ENCODE assay signal across 1 cellular context in genomic region chr9:6757132-6757987, GRCh38.
TF ChIP-seq lines count a peak whose summit lies in the region.

Gene KDM4C, plus strand, starts transcription at chr9:6757973. Its CDS starts 35,016 bp downstream, at chr9:6792989.

TF ChIP-seq in HepG2, 621 proteins besides CTCF, POLR2A, EP300 and RAD21 (continued from another document and continues in another):
- no peak for TF ChIP-seq ZBTB40 (IDR thresholded peaks at IDR 0.05)
- peak; percentile 79; the same call in 1 of the 2 replicates for TF ChIP-seq ZBTB40 (CRISPR knock-in tag; IDR thresholded peaks at IDR 0.05)
- TF ChIP-seq ZNF639 (CRISPR knock-in tag; conservative IDR thresholded peaks at IDR 0.05) = 0 out of 2 replicates have a peak, but pooled peaks have one; percentile 47
- no peak for TF ChIP-seq RFXANK (CRISPR knock-in tag; IDR thresholded peaks at IDR 0.05)
- no peak for TF ChIP-seq MBD4 (IDR thresholded peaks at IDR 0.05; ENCODE audit: borderline replicate concordance, low read length)
- TF ChIP-seq SP5 (CRISPR knock-in tag; IDR thresholded peaks at IDR 0.05; ENCODE audit: borderline replicate concordance, low read depth) = peak; percentile 29; the same call in 1 of the 2 replicates
- TF ChIP-seq ZNF512B (CRISPR knock-in tag; IDR thresholded peaks at IDR 0.05; ENCODE audit: borderline replicate concordance) = no peak
- no peak for TF ChIP-seq CEBPG (CRISPR knock-in tag; IDR thresholded peaks at IDR 0.05)
- TF ChIP-seq THAP11 (CRISPR knock-in tag; IDR thresholded peaks at IDR 0.05) = peak; percentile 73
- peak; percentile 94 for TF ChIP-seq MNT (IDR thresholded peaks at IDR 0.05)
- no peak for TF ChIP-seq NR3C1 (CRISPR knock-in tag; IDR thresholded peaks at IDR 0.05)
- TF ChIP-seq ZNF24 (IDR thresholded peaks at IDR 0.05) = no peak
- no peak for TF ChIP-seq KLF11 (CRISPR knock-in tag; IDR thresholded peaks at IDR 0.05)
- no peak for TF ChIP-seq ZNF792 (CRISPR knock-in tag; IDR thresholded peaks at IDR 0.05)
- peak; percentile 69 for TF ChIP-seq ZNF274 (CRISPR knock-in tag; IDR thresholded peaks at IDR 0.05)
- TF ChIP-seq RELA (CRISPR knock-in tag; IDR thresholded peaks at IDR 0.05) = no peak; the same call in 1 of the 2 replicates
- peak; percentile 76 for TF ChIP-seq ZNF275 (CRISPR knock-in tag; IDR thresholded peaks at IDR 0.05; ENCODE audit: borderline replicate concordance)
- no peak for TF ChIP-seq POLR2AphosphoS2 (IDR thresholded peaks at IDR 0.05; ENCODE audit: low read depth, low read length)
- TF ChIP-seq ETS1 (CRISPR knock-in tag; IDR thresholded peaks at IDR 0.05) = peak; percentile 90
- no peak for TF ChIP-seq ZNF720 (CRISPR knock-in tag; IDR thresholded peaks at IDR 0.05)
- TF ChIP-seq MXD4 (CRISPR knock-in tag; IDR thresholded peaks at IDR 0.05) = peak; percentile 73
- peak; percentile 82 for TF ChIP-seq SPEN (CRISPR knock-in tag; IDR thresholded peaks at IDR 0.05; ENCODE audit: low read depth)
- TF ChIP-seq MEF2D (CRISPR knock-in tag; IDR thresholded peaks at IDR 0.05) = peak; percentile 57
- TF ChIP-seq CHD4 (IDR thresholded peaks at IDR 0.05; ENCODE audit: borderline replicate concordance, low read length) = no peak
- TF ChIP-seq TGIF2 (CRISPR knock-in tag; IDR thresholded peaks at IDR 0.05) = peak; percentile 68; the same call in 1 of the 2 replicates
- no peak for TF ChIP-seq HNF4G (IDR thresholded peaks at IDR 0.05; ENCODE audit: borderline replicate concordance, low read depth, low read length)
- no peak for TF ChIP-seq HNF4G (CRISPR knock-in tag; IDR thresholded peaks at IDR 0.05; ENCODE audit: borderline replicate concordance, low read depth)
- TF ChIP-seq ARNT2 (CRISPR knock-in tag; IDR thresholded peaks at IDR 0.05; ENCODE audit: low read depth) = peak; percentile 91
- TF ChIP-seq MBNL3 (CRISPR knock-in tag; conservative IDR thresholded peaks at IDR 0.05) = no peak
- 0 out of 2 replicates have a peak, but pooled peaks have one; percentile 66 for TF ChIP-seq HNRNPL (IDR thresholded peaks at IDR 0.05; ENCODE audit: low read depth, low read length)
- peak; percentile 84 for TF ChIP-seq POGZ (CRISPR knock-in tag; IDR thresholded peaks at IDR 0.05)
- TF ChIP-seq ZKSCAN5 (CRISPR knock-in tag; IDR thresholded peaks at IDR 0.05) = no peak
- peak; percentile 72 for TF ChIP-seq NFYC (CRISPR knock-in tag; IDR thresholded peaks at IDR 0.05)
- no peak for TF ChIP-seq ZNF780A (CRISPR knock-in tag; IDR thresholded peaks at IDR 0.05)
- 0 out of 2 replicates have a peak, but pooled peaks have one; percentile 38 for TF ChIP-seq SNAPC2 (CRISPR knock-in tag; IDR thresholded peaks at IDR 0.05)
- TF ChIP-seq ZNF891 (CRISPR knock-in tag; IDR thresholded peaks at IDR 0.05) = peak; percentile 39; the same call in 1 of the 2 replicates
- 0 out of 2 replicates have a peak, but pooled peaks have one; percentile 5 for TF ChIP-seq MED13 (CRISPR knock-in tag; IDR thresholded peaks at IDR 0.05)
- TF ChIP-seq TSC22D2 (CRISPR knock-in tag; IDR thresholded peaks at IDR 0.05; ENCODE audit: borderline replicate concordance) = no peak
- 0 out of 2 replicates have a peak, but pooled peaks have one; percentile 33 for TF ChIP-seq ZNF768 (CRISPR knock-in tag; IDR thresholded peaks at IDR 0.05)
- TF ChIP-seq ZNF251 (CRISPR knock-in tag; IDR thresholded peaks at IDR 0.05) = no peak
- 0 out of 2 replicates have a peak, but pooled peaks have one; percentile 54 for TF ChIP-seq ZNF841 (CRISPR knock-in tag; IDR thresholded peaks at IDR 0.05; ENCODE audit: borderline replicate concordance)
- TF ChIP-seq SRY (CRISPR knock-in tag; IDR thresholded peaks at IDR 0.05) = peak; percentile 31
- TF ChIP-seq ZNF282 (IDR thresholded peaks at IDR 0.05; ENCODE audit: partially characterized antibody) = no peak
- TF ChIP-seq KDM1A (CRISPR knock-in tag; IDR thresholded peaks at IDR 0.05) = no peak
- TF ChIP-seq ZNF484 (CRISPR knock-in tag; IDR thresholded peaks at IDR 0.05; ENCODE audit: borderline replicate concordance, low read depth) = no peak
- TF ChIP-seq ZNF329 (CRISPR knock-in tag; IDR thresholded peaks at IDR 0.05; ENCODE audit: low read depth) = no peak; the same call in 1 of the 2 replicates
- peak; percentile 75; the same call in 1 of the 2 replicates for TF ChIP-seq ZNF343 (CRISPR knock-in tag; IDR thresholded peaks at IDR 0.05)
- TF ChIP-seq ZNF770 (CRISPR knock-in tag; IDR thresholded peaks at IDR 0.05) = 0 out of 2 replicates have a peak, but pooled peaks have one; percentile 47
- TF ChIP-seq ZNF33A (CRISPR knock-in tag; IDR thresholded peaks at IDR 0.05; ENCODE audit: borderline replicate concordance) = no peak
- peak; percentile 98; the same call in 1 of the 2 replicates for TF ChIP-seq SAFB2 (CRISPR knock-in tag; IDR thresholded peaks at IDR 0.05; ENCODE audit: borderline replicate concordance, low read depth)
- peak; percentile 84 for TF ChIP-seq ZNF205 (CRISPR knock-in tag; IDR thresholded peaks at IDR 0.05)
